ENCODE assay signal across 28 cellular contexts in genomic region chr2:160838100-160838499, GRCh38.
"Had no signal": no experiment of that assay in that cellular context is flagged by ENCODE, and none has a peak within 500 bp of the region (broad histone marks: within the 10 kb centered on the region; RNA-seq: fewer than 3 reads in every experiment).

No MANE protein-coding gene starts in this region.

- H3K27me3 ChIP-seq: breast epithelium, esophagus squamous epithelium, heart right ventricle, right atrium auricular region, spleen, testis, transverse colon, vagina had no signal

- DNase-seq: activated CD4-positive, alpha-beta memory T cell treated with anti-CD3 and anti-CD28 coated beads, Interleukin-2, amount 10 ng/mL, durations not matched to agents 7 days and 5 days; activated CD4-positive, alpha-beta T cell treated with anti-CD3 and anti-CD28 coated beads, Interleukin-2, amount 10 ng/mL, durations not matched to agents 24 days and 14 days; activated CD4-positive, CD25-positive, alpha-beta regulatory T cell treated with anti-CD3 and anti-CD28 coated beads, Interleukin-2, amount 50 U/mL, for 72 hours; activated CD8-positive, alpha-beta memory T cell treated with anti-CD3 and anti-CD28 coated beads, Interleukin-2, amount 50 U/mL, for 48 hours; activated gamma-delta T cell treated with Interleukin-2 at 50 U/mL for 16 hours; activated naive CD4-positive, alpha-beta T cell treated with anti-CD3 and anti-CD28 coated beads, Interleukin-2, amount 50 U/mL, for 16 hours; activated T-cell treated with anti-CD3 and anti-CD28 coated beads, Interleukin-2, amount 50 U/mL, for 24 hours; amniotic stem cell; dermis blood vessel endothelial cell; effector CD4-positive, alpha-beta T cell; esophagus squamous epithelium; foreskin melanocyte; heart right ventricle; left ventricle myocardium superior; spleen; stimulated activated naive CD4-positive, alpha-beta T cell; T1000; testis; transverse colon had no signal

- H3K27ac ChIP-seq: breast epithelium, epithelial cell of prostate, esophagus squamous epithelium, heart right ventricle, right atrium auricular region, spleen, testis, vagina had no signal

- H3K4me3 ChIP-seq: breast epithelium, esophagus squamous epithelium, heart right ventricle, mucosa of descending colon, right atrium auricular region, spleen, testis, transverse colon, vagina had no signal

- ATAC-seq: heart right ventricle; left ventricle myocardium superior; natural killer cell treated with Interleukin-12 subunit alpha and Interleukin-12 subunit beta and Interleukin-15 and Interleukin-18, amount 100 ng/mL, for 72 hours had no signal

- FAIRE-seq: colon, endometrium, islet of Langerhans had no signal

- H3K4me1 ChIP-seq: breast epithelium, esophagus squamous epithelium, heart right ventricle, right atrium auricular region, spleen, testis, vagina had no signal

- H3K9me3 ChIP-seq: mucosa of descending colon, testis, transverse colon, vagina had no signal

- H3K36me3 ChIP-seq: breast epithelium, esophagus squamous epithelium, heart right ventricle, right atrium auricular region, spleen, transverse colon, vagina had no signal
